In the genomic region with DNA sequence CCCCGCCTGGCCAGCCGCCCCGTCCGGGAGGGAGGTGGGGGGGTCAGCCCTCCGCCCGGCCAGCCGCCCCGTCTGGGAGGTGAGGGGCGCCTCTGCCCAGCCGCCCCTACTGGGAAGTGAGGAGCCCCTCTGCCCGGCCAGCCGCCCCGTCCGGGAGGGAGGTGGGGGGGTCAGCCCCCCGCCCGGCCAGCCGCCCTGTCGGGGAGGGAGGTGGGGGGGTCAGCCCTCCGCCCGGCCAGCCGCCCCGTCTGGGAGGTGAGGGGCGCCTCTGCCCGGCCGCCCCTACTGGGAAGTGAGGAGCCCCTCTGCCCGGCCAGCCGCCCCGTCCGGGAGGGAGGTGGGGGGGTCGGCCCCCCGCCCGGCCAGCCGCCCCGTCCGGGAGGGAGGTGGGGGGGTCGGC, we compare ENCODE assay signal across 15 cellular contexts. TPM values are rescaled to one million over a fixed set of nuclear protein-coding genes. Genes with fewer than 3 reads are reported as not detected.
DNase-seq lines count a peak whose midpoint lies in the region; ATAC-seq lines count a peak whose summit lies in the region.
"Not testable (repeated sequence)": the region's sequence is repeated elsewhere in the genome, so short reads cannot be mapped to it uniquely, and the experiment has no call there.
"Had no signal": no experiment of that assay in that cellular context is flagged by ENCODE, and none has a peak within 500 bp of the region (broad histone marks: within the 10 kb centered on the region; RNA-seq: fewer than 3 reads in every experiment).

No MANE protein-coding gene starts in this region.

- H3K4me1 ChIP-seq in right cardiac atrium (ENCODE audit: control insufficient read depth, insufficient read depth, low read length): peaks cover 15% of the 10 kb centered on the region

- not testable (repeated sequence) for ATAC-seq in right cardiac atrium

- not testable (repeated sequence) for H3K4me3 ChIP-seq in right cardiac atrium (ENCODE audit: low read length)

- whole genome bisulfite sequencing in right cardiac atrium: 94% methylated on average over 15 of the region's 36 CpGs

- intact Hi-C loops in right cardiac atrium (cut with DNase I): not testable (repeated sequence)

- DNase-seq in right cardiac atrium: peak in 2 of 3 donors; percentile 18 to 65

- not testable (repeated sequence) for H3K27ac ChIP-seq in right cardiac atrium (ENCODE audit: low read length)

- not testable (repeated sequence) for H3K9me3 ChIP-seq in right cardiac atrium (ENCODE audit: control insufficient read depth, low read length)

- H3K27me3 ChIP-seq in right cardiac atrium (ENCODE audit: control insufficient read depth, insufficient read depth): not testable (repeated sequence)

RNA-seq across cellular contexts. Expression of gene CAMP, which starts 11.5 kb away (rescaled TPM):
- 1 to 10 TPM in 1 of 4 donors, under 1 TPM in 3; 0.50 to 2.1 (median 0.73) TPM for total RNA-seq in right cardiac atrium
- polyA plus RNA-seq in right cardiac atrium: 1.8 TPM
- total RNA-seq: A172; A673; B cell; Caco-2; Calu3; CD4-positive, alpha-beta memory T cell; CD4-positive, alpha-beta T cell; CD4-positive, CD25-positive, alpha-beta regulatory T cell; CD8-positive, alpha-beta memory T cell; CD8-positive, alpha-beta T cell; Daoy had no signal
- polyA plus RNA-seq: A549; AG04450; BJ; CD4-positive, alpha-beta memory T cell; CD4-positive, CD25-positive, alpha-beta regulatory T cell; CD8-positive, alpha-beta memory T cell had no signal

RNA-seq across cellular contexts. Expression of gene CDC25A, which starts 23.6 kb away (rescaled TPM):
- 1 to 10 TPM in 1 of 4 donors, under 1 TPM in 3; 0.71 to 1.0 (median 0.87) TPM for total RNA-seq in right cardiac atrium
- polyA plus RNA-seq in right cardiac atrium: 0.86 TPM
- total RNA-seq: CD4-positive, alpha-beta memory T cell had no signal
- polyA plus RNA-seq: CD8-positive, alpha-beta memory T cell had no signal

RNA-seq across cellular contexts. Expression of gene ZNF589, which starts 29.1 kb away (rescaled TPM):
- 10 to 100 TPM; 11.4 to 18.5 (median 15.0) TPM for total RNA-seq in right cardiac atrium
- polyA plus RNA-seq in right cardiac atrium: 5.6 TPM
